Comparison of ENCODE assay signal across 13 cellular contexts in genomic region chr1:16013908-16014258, GRCh38. TPM values are rescaled to one million over a fixed set of nuclear protein-coding genes. Genes with fewer than 3 reads are reported as not detected.
DNase-seq lines count a peak whose midpoint lies in the region; ATAC-seq and TF ChIP-seq lines count a peak whose summit lies in the region.
"Had no signal": no experiment of that assay in that cellular context is flagged by ENCODE, and none has a peak within 500 bp of the region (broad histone marks: within the 10 kb centered on the region; RNA-seq: fewer than 3 reads in every experiment).

No MANE protein-coding gene starts in this region.

- peaks cover 2% of the 10 kb centered on the region for H3K27me3 Mint-ChIP-seq in activated T-helper 2 cell treated with anti-CD3 and anti-CD28 coated beads, Interferon-gamma antibody, Interleukin-2, Interleukin-4, amounts not matched to agents 10 μg/mL and 5 μg/mL and 100 μg/mL, durations not matched to agents 14 hours and 24 hours and 36 hours (ENCODE audit: low read depth)

- no peaks in the 10 kb centered on the region for H3K9me3 Mint-ChIP-seq in activated T-helper 2 cell treated with anti-CD3 and anti-CD28 coated beads, Interferon-gamma antibody, Interleukin-2, Interleukin-4, amounts not matched to agents 10 μg/mL and 5 μg/mL and 100 μg/mL, durations not matched to agents 14 hours and 24 hours and 36 hours

- no peaks in the 10 kb centered on the region for H3K36me3 ChIP-seq in adipocyte (ENCODE audit: control insufficient read depth, insufficient read depth, low read length, severe bottlenecking)
- no peaks in the 10 kb centered on the region for H3K36me3 ChIP-seq in iPS-20b (ENCODE audit: insufficient read depth, low read depth, low read length)
- H3K36me3 ChIP-seq in sigmoid colon = no peaks in the 10 kb centered on the region
- H3K36me3 ChIP-seq: upper lobe of right lung had no signal

- intact Hi-C loops in sigmoid colon (cut with DNase I) = no loop called here
- intact Hi-C loops in activated T-helper 2 cell treated with anti-CD3 and anti-CD28 coated beads, Interferon-gamma antibody, Interleukin-2, Interleukin-4, amounts not matched to agents 10 μg/mL and 5 μg/mL and 100 μg/mL, durations not matched to agents 14 hours and 24 hours and 36 hours (cut with micrococcal nuclease) = no loop called here

- no peak for ATAC-seq in HG03521 (IDR thresholded peaks at IDR 0.05; ENCODE audit: unreplicated experiment)

- WGBS in sigmoid colon, 2 donors = 31 to 62% methylated on average over 4 of the region's 4 CpGs

- no peak for TF ChIP-seq POLR2A in sigmoid colon (IDR thresholded peaks at IDR 0.05)

- DNase-seq in GM12865 (ENCODE audit: low read depth) (no peak), adipocyte (ENCODE audit: low read depth) (no peak), sigmoid colon (no peak), HK-2 (ENCODE audit: unreplicated experiment) (no peak), NOMO-1 (lab: John Stamatoyannopoulos, UW; ENCODE audit: unreplicated experiment in 2 of 2) (no peak)
- no peak for DNase-seq in activated T-helper 2 cell treated with anti-CD3 and anti-CD28 coated beads, Interferon-gamma antibody, Interleukin-2, Interleukin-4, amounts not matched to agents 10 μg/mL and 5 μg/mL and 100 μg/mL, durations not matched to agents 14 hours and 24 hours and 36 hours (ENCODE audit: low spot score)
- DNase-seq: GDM1, upper lobe of right lung had no signal

- H3K4me1 ChIP-seq in adipocyte (ENCODE audit: control insufficient read depth, insufficient read depth, low read length) = peaks cover 55% of the 10 kb centered on the region
- peaks cover 12% of the 10 kb centered on the region; the same call in 1 of the 2 replicates for H3K4me1 ChIP-seq in iPS-20b (ENCODE audit: insufficient read depth, low read length)
- peaks cover 3 to 68% (median 57%) of the 10 kb centered on the region in 4 donors for H3K4me1 ChIP-seq in sigmoid colon

- H3K27ac ChIP-seq in iPS-20b (ENCODE audit: low read length) (peak overlapping the region; percentile 38), sigmoid colon (peak overlapping the region; percentile 92 to 94 (median 94))

- H3K9ac ChIP-seq in adipocyte (ENCODE audit: low read length) (peak overlapping the region; percentile 60), iPS-20b (ENCODE audit: low read depth, low read length) (peak overlapping the region; percentile 76; the same call in 1 of the 2 replicates)

- H3K27ac Mint-ChIP-seq in activated T-helper 2 cell treated with anti-CD3 and anti-CD28 coated beads, Interferon-gamma antibody, Interleukin-2, Interleukin-4, amounts not matched to agents 10 μg/mL and 5 μg/mL and 100 μg/mL, durations not matched to agents 14 hours and 24 hours and 36 hours = no peak overlapping the region

- H3K4me3 Mint-ChIP-seq in activated T-helper 2 cell treated with anti-CD3 and anti-CD28 coated beads, Interferon-gamma antibody, Interleukin-2, Interleukin-4, amounts not matched to agents 10 μg/mL and 5 μg/mL and 100 μg/mL, durations not matched to agents 14 hours and 24 hours and 36 hours (ENCODE audit: low read depth) = no peak overlapping the region

- H3K4me3 ChIP-seq in GM12865 (ENCODE audit: low read depth, low read length) (peak overlapping the region; percentile 49), adipocyte (ENCODE audit: low read length) (no peak overlapping the region), iPS-20b (ENCODE audit: low read length) (peak overlapping the region; percentile 69; the same call in 1 of the 2 replicates), sigmoid colon (peak overlapping the region in 2 of 4 donors; percentile 31 to 50)

- no peak for TF ChIP-seq EP300 in sigmoid colon (IDR thresholded peaks at IDR 0.05)

- peaks cover 6% of the 10 kb centered on the region for H3K4me1 Mint-ChIP-seq in activated T-helper 2 cell treated with anti-CD3 and anti-CD28 coated beads, Interferon-gamma antibody, Interleukin-2, Interleukin-4, amounts not matched to agents 10 μg/mL and 5 μg/mL and 100 μg/mL, durations not matched to agents 14 hours and 24 hours and 36 hours (ENCODE audit: low read depth)

- no peaks in the 10 kb centered on the region for H3K27me3 ChIP-seq in adipocyte (replicated peaks; ENCODE audit: control insufficient read depth, insufficient read depth, low read length)
- no peaks in the 10 kb centered on the region for H3K27me3 ChIP-seq in iPS-20b (ENCODE audit: insufficient read depth, low read length)
- no peaks in the 10 kb centered on the region for H3K27me3 ChIP-seq in sigmoid colon
- H3K27me3 ChIP-seq: upper lobe of right lung had no signal

- no peaks in the 10 kb centered on the region for H3K9me3 ChIP-seq in adipocyte (ENCODE audit: control insufficient read depth, low read length)
- H3K9me3 ChIP-seq in iPS-20b (ENCODE audit: insufficient read depth, low read depth, low read length) = no peaks in the 10 kb centered on the region
- no peaks in the 10 kb centered on the region for H3K9me3 ChIP-seq in sigmoid colon
- H3K9me3 ChIP-seq: upper lobe of right lung had no signal

- TF ChIP-seq CTCF in GM12865 (IDR thresholded peaks at IDR 0.05; ENCODE audit: insufficient read depth, low read depth, low read length, missing control alignments) (no peak), sigmoid colon (IDR thresholded peaks at IDR 0.05) (no peak)

- no peaks in the 10 kb centered on the region for H3K36me3 Mint-ChIP-seq in activated T-helper 2 cell treated with anti-CD3 and anti-CD28 coated beads, Interferon-gamma antibody, Interleukin-2, Interleukin-4, amounts not matched to agents 10 μg/mL and 5 μg/mL and 100 μg/mL, durations not matched to agents 14 hours and 24 hours and 36 hours (ENCODE audit: low read depth)

RNA-seq across cellular contexts. Expression of gene HSPB7, which starts 4.0 kb away (rescaled TPM):
- total RNA-seq in sigmoid colon = 100 to 1,000 TPM in 2 of 4 donors, 10 to 100 TPM in 2; 44.4 to 224 (median 86.3) TPM
- 10 to 100 TPM in 1 of 3 donors, 1 to 10 TPM in 2; 6.7 to 22.7 (median 7.2) TPM for polyA plus RNA-seq in sigmoid colon
- not detected in 2 replicates for total RNA-seq in activated T-helper 2 cell treated with anti-CD3 and anti-CD28 coated beads, Interferon-gamma antibody, Interleukin-2, Interleukin-4, amounts not matched to agents 10 μg/mL and 5 μg/mL and 100 μg/mL, durations not matched to agents 14 hours and 24 hours and 36 hours
- total RNA-seq: H4, pulmonary artery endothelial cell had no signal

RNA-seq across cellular contexts. Expression of gene CLCNKA, which starts 8.0 kb away (rescaled TPM):
- total RNA-seq in sigmoid colon = 1 to 10 TPM in 1 of 4 donors, not detected in 3; 1.1 TPM
- polyA plus RNA-seq in sigmoid colon = under 1 TPM in 1 of 3 donors, not detected in 2; 0.13 TPM
- total RNA-seq in activated T-helper 2 cell treated with anti-CD3 and anti-CD28 coated beads, Interferon-gamma antibody, Interleukin-2, Interleukin-4, amounts not matched to agents 10 μg/mL and 5 μg/mL and 100 μg/mL, durations not matched to agents 14 hours and 24 hours and 36 hours = not detected in 2 replicates
- total RNA-seq: H4, pulmonary artery endothelial cell, upper lobe of right lung had no signal

RNA-seq across cellular contexts. Expression of gene SRARP, which starts 9.8 kb away (rescaled TPM):
- total RNA-seq in sigmoid colon = not detected
- polyA plus RNA-seq in sigmoid colon = under 1 TPM in 1 of 3 donors, not detected in 2; under 0.01 TPM
- not detected in 2 replicates for total RNA-seq in activated T-helper 2 cell treated with anti-CD3 and anti-CD28 coated beads, Interferon-gamma antibody, Interleukin-2, Interleukin-4, amounts not matched to agents 10 μg/mL and 5 μg/mL and 100 μg/mL, durations not matched to agents 14 hours and 24 hours and 36 hours
- total RNA-seq: H4, pulmonary artery endothelial cell, upper lobe of right lung had no signal
- polyA plus RNA-seq: BJ had no signal

RNA-seq across cellular contexts. Expression of gene CLCNKB, which starts 29.7 kb away (rescaled TPM):
- total RNA-seq in sigmoid colon = under 1 TPM in 3 of 4 donors, not detected in 1; 0.28 to 0.71 (median 0.33) TPM
- polyA plus RNA-seq in sigmoid colon = under 1 TPM in 1 of 3 donors, not detected in 2; 0.04 TPM
- not detected in 2 replicates for total RNA-seq in activated T-helper 2 cell treated with anti-CD3 and anti-CD28 coated beads, Interferon-gamma antibody, Interleukin-2, Interleukin-4, amounts not matched to agents 10 μg/mL and 5 μg/mL and 100 μg/mL, durations not matched to agents 14 hours and 24 hours and 36 hours
- total RNA-seq: H4 had no signal

RNA-seq across cellular contexts. Expression of gene ZBTB17, which starts 38.0 kb away (rescaled TPM):
- total RNA-seq in sigmoid colon = 10 to 100 TPM; 22.1 to 38.5 (median 26.5) TPM
- 10 to 100 TPM; 17.4 to 38.7 (median 18.3) TPM for polyA plus RNA-seq in sigmoid colon
- total RNA-seq in activated T-helper 2 cell treated with anti-CD3 and anti-CD28 coated beads, Interferon-gamma antibody, Interleukin-2, Interleukin-4, amounts not matched to agents 10 μg/mL and 5 μg/mL and 100 μg/mL, durations not matched to agents 14 hours and 24 hours and 36 hours = 65.7 and 67.8 TPM in 2 replicates

Comparison
In these comparisons a context has a peak if more than half of its experiments do, and no peak if none do; other contexts are left out.
1. RNA of gene HSPB7, which starts 4.0 kb away (total RNA-seq): 44.4 to 224 TPM in sigmoid colon; not detected in activated T-helper 2 cell treated with anti-CD3 and anti-CD28 coated beads, Interferon-gamma antibody, Interleukin-2, Interleukin-4, amounts not matched to agents 10 μg/mL and 5 μg/mL and 100 μg/mL, durations not matched to agents 14 hours and 24 hours and 36 hours; every median in the first group is over 10 times any median in the second.